ENCODE assay signal across 8 cellular contexts in the genomic region with DNA sequence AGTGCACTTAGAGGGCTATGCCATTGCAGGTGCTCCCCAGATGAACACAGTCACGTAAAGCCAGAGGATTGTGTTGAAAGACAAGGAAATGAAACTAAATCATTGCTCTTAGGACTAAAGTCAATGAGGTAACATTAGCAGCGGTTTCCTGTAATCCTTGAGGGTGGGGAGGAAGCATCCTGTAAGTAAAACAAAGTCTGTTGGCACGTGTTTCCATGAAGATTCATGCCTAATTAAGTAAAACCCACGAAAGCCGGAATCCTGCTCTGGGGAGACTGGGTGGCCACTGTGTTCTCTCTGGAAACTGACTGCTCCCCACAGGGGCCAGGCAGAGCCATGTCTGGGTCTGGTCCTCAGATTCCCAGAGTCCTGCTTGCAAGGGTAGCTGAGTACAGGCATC. TPM values are rescaled to one million over a fixed set of nuclear protein-coding genes. Genes with fewer than 3 reads are reported as not detected.
DNase-seq lines count a peak whose midpoint lies in the region; ATAC-seq, FAIRE-seq and TF ChIP-seq lines count a peak whose summit lies in the region.

No MANE protein-coding gene starts in this region.

- intact Hi-C loops in A673 (cut with micrococcal nuclease; ENCODE audit: unreplicated experiment), result no loop called here
- intact Hi-C loops in PC-9 (cut with micrococcal nuclease; ENCODE audit: unreplicated experiment), result loop anchor here (10.0 kb wide), 1 partner anchor 247 kb away; no protein-coding TSS in a partner anchor
- intact Hi-C loops in kidney (cut with DNase I), result no loop called here

- H3K4me1 ChIP-seq in A673 (ENCODE audit: insufficient read depth, low read length, poor library complexity, severe bottlenecking) (no peaks in the 10 kb centered on the region), PC-9 (replicated peaks; ENCODE audit: insufficient read depth) (peaks cover 12% of the 10 kb centered on the region; the same call in 1 of the 2 replicates), kidney (ENCODE audit: control insufficient read depth in 1 of 2, insufficient read depth in 1 of 2, low read depth in 1 of 2, low read length in 2 of 2) (no peaks in the 10 kb centered on the region)

- no peaks in the 10 kb centered on the region for H3K79me2 ChIP-seq in PC-9 (ENCODE audit: low read depth)

- no peak overlapping the region for H3K9ac ChIP-seq in kidney (ENCODE audit: low read length in 2 of 2)

- TF ChIP-seq CTCF in A673 (conservative IDR thresholded peaks at IDR 0.05; ENCODE audit: low read depth, low read length), result no peak
- no peak for TF ChIP-seq CTCF in cardiac fibroblast (IDR thresholded peaks at IDR 0.05; ENCODE audit: low read depth, low read length)
- TF ChIP-seq CTCF in PC-9 (conservative IDR thresholded peaks at IDR 0.05), result no peak
- no peak for TF ChIP-seq CTCF in kidney (IDR thresholded peaks at IDR 0.05; ENCODE audit: borderline replicate concordance, extremely low read depth, insufficient read depth)

- H2AFZ ChIP-seq in PC-9, result no peak overlapping the region

- no peak overlapping the region for H3K4me3 ChIP-seq in A673 (ENCODE audit: low read depth, low read length, poor library complexity, severe bottlenecking)
- H3K4me3 ChIP-seq in cardiac fibroblast (replicated peaks in 1 of 2; ENCODE audit: low read depth in 2 of 2, low read length in 2 of 2), result no peak overlapping the region
- no peak overlapping the region for H3K4me3 ChIP-seq in PC-9
- H3K4me3 ChIP-seq in kidney (ENCODE audit: low read length in 2 of 2), result no peak overlapping the region

- H3K27ac ChIP-seq in A673 (ENCODE audit: low read depth, low read length, poor library complexity, severe bottlenecking) (peak overlapping the region; percentile 37), PC-9 (no peak overlapping the region), kidney (ENCODE audit: low read depth in 2 of 2, low read length in 2 of 2) (no peak overlapping the region)

- no peak overlapping the region for H3K4me2 ChIP-seq in PC-9

- BruUV-seq in A673 (replicated peaks; lab: Mats Ljungman, UMichigan) (no TSS peak), PC-9 (replicated peaks; lab: Mats Ljungman, UMichigan) (no TSS peak)

- DNase-seq in A673 (ENCODE audit: low spot score), result peak; percentile 31
- peak; percentile 8 to 16 for DNase-seq in cardiac fibroblast (ENCODE audit: low read depth in 2 of 2)
- no peak for DNase-seq in PC-9
- no peak for DNase-seq in kidney
- DNase-seq in foreskin melanocyte, result no peak
- no peak for DNase-seq in iPS-NIHi11 (ENCODE audit: low spot score)

- H3K9me2 ChIP-seq in PC-9 (ENCODE audit: insufficient read depth), result no peaks in the 10 kb centered on the region

- H3K9me3 ChIP-seq in A673 (ENCODE audit: low read depth, low read length, poor library complexity, severe bottlenecking) (no peaks in the 10 kb centered on the region), PC-9 (ENCODE audit: insufficient read depth, low read depth) (0 out of 2 replicates have a peak, but pooled peaks cover 4% of the 10 kb centered on the region), kidney (ENCODE audit: control insufficient read depth in 1 of 2, low read length in 2 of 2) (no peaks in the 10 kb centered on the region)

- H3K27me3 ChIP-seq in A673 (replicated peaks; ENCODE audit: insufficient read depth, low read depth, low read length, poor library complexity) (no peaks in the 10 kb centered on the region), PC-9 (ENCODE audit: insufficient read depth, low read depth) (no peaks in the 10 kb centered on the region)

- H3F3A ChIP-seq in PC-9 (ENCODE audit: insufficient read depth, low read depth), result peaks cover 5% of the 10 kb centered on the region; the same call in 1 of the 2 replicates

- POLR2A ChIA-PET in A673 (lab: Charles Lee; ENCODE audit: low non-redundant PET) (no interaction called here), PC-9 (lab: Charles Lee; ENCODE audit: unreplicated experiment) (no interaction called here)

- H3K36me3 ChIP-seq in A673 (ENCODE audit: insufficient read depth, low read length, poor library complexity, severe bottlenecking), result peaks cover 26% of the 10 kb centered on the region
- H3K36me3 ChIP-seq in PC-9 (ENCODE audit: low read depth), result no peaks in the 10 kb centered on the region
- H3K36me3 ChIP-seq in kidney (ENCODE audit: control insufficient read depth in 1 of 2, insufficient read depth in 2 of 2, low read length in 2 of 2), result no peaks in the 10 kb centered on the region

- FAIRE-seq in kidney (lab: Jason Lieb, UNC), result no peak

- CTCF ChIA-PET in A673 (lab: Charles Lee) (no interaction called here), PC-9 (lab: Charles Lee) (no interaction called here)

- H4K20me1 ChIP-seq in PC-9 (ENCODE audit: insufficient read depth), result no peaks in the 10 kb centered on the region

- peak; percentile 84 for ATAC-seq in GM18511 (IDR thresholded peaks at IDR 0.05; ENCODE audit: unreplicated experiment)
- ATAC-seq in HG03135 (IDR thresholded peaks at IDR 0.05; ENCODE audit: unreplicated experiment), result peak; percentile 80

RNA-seq across cellular contexts. Expression of gene STEAP1B, which starts 18.3 kb away (rescaled TPM):
- total RNA-seq in A673 (2021) (49.9 and 53.0 TPM in 2 replicates), PC-9 (2021) (0.35 TPM in 2 replicates), kidney (0.79 TPM)
- polyA plus RNA-seq in kidney (ENCODE audit: insufficient read depth, low read depth, low replicate concordance), result not detected

Comparison
In these comparisons a context has a peak if more than half of its experiments do, and no peak if none do; other contexts are left out.
1. DNase-seq: peak in A673 (single experiment) and cardiac fibroblast (2 of 2); none in PC-9 (0 of 2), kidney (single experiment), foreskin melanocyte (single experiment) and iPS-NIHi11 (single experiment).
2. RNA of gene STEAP1B, which starts 18.3 kb away (total RNA-seq): 49.9 to 53.0 TPM in A673; 0.79 TPM in kidney (single experiment) and 0.35 TPM in PC-9; every median in the first group is over 10 times any median in the second.